Comparison of ENCODE assay signal across 12 cellular contexts in the genomic region with DNA sequence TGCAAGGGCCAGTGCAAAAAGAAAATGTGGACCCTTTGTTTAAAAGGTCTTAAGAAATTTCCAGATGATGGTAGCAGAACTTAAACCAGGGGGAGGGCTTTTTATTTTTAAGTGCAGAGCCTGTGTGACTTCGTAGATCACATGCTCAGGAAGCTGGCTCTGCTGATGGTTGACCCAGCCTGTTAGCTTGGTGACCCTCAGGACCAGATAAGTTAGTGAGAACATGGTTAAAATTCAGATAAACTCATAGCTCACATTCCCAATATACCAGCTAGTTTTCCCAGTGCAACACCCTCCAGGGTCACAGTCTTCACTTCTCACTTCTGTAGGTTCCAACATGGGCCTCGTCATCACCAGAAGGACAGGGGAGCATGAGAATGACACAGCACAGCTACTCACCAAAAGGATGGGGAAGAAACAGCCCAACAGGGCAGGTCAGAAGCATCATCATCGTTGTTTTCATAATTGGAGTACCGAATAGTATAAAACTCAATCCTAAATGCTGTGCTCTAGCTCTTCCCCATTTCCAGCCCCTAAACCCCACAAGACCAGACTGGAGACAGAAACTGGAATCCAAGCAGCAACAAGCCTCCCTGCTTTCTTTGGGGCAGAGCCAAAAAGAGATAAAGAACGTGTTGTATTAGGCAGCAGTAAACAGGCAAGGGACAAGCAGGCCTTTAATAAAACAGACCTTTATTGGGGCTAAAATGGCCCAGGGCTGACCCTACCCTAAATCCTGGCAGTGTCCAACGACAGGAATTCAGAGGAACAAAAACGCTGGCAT.
DNase-seq lines count a peak whose midpoint lies in the region; ATAC-seq and TF ChIP-seq lines count a peak whose summit lies in the region.
"Had no signal": no experiment of that assay in that cellular context is flagged by ENCODE, and none has a peak within 500 bp of the region (broad histone marks: within the 10 kb centered on the region; RNA-seq: fewer than 3 reads in every experiment).

No MANE protein-coding gene starts in this region.

- H3K36me3 Mint-ChIP-seq in activated CD8-positive, alpha-beta T cell treated with anti-CD3 and anti-CD28 coated beads for 36 hours (ENCODE audit: low read depth) = no peaks in the 10 kb centered on the region

- peak overlapping the region; percentile 13 for H3K27ac ChIP-seq in mesodermal cell (ENCODE audit: low read depth, low read length, severe bottlenecking)
- H3K27ac ChIP-seq in temporal lobe (ENCODE audit: low read depth, low read length) = peak overlapping the region; percentile 96
- H3K27ac ChIP-seq in transverse colon = peak overlapping the region in 1 of 4 donors; percentile 13

- intact Hi-C loops in transverse colon (cut with DNase I; ENCODE audit: low total_unique reads) = no loop called here
- intact Hi-C loops in activated CD8-positive, alpha-beta T cell treated with anti-CD3 and anti-CD28 coated beads for 36 hours (cut with micrococcal nuclease) = no loop called here

- H3K4me3 ChIP-seq in adipocyte (ENCODE audit: low read length) = peak overlapping the region; percentile 39
- H3K4me3 ChIP-seq in mesodermal cell (ENCODE audit: extremely low read depth, insufficient read depth, low read length, poor library complexity, severe bottlenecking) = no peak overlapping the region
- no peak overlapping the region for H3K4me3 ChIP-seq in transverse colon

- WGBS in mesodermal cell (ENCODE audit: insufficient coverage in 2 of 2), 2 experiments = 89 to 95% methylated on average over 7 of the region's 7 CpGs
- 40 to 56% methylated on average over 2 to 7 of the region's 7 CpGs for WGBS in transverse colon (ENCODE audit: low coverage in 1 of 2), 2 donors

- H3K9ac ChIP-seq in adipocyte (ENCODE audit: low read length) = peak overlapping the region; percentile 14

- no peak for TF ChIP-seq EP300 in transverse colon (IDR thresholded peaks at IDR 0.05; ENCODE audit: low read depth)

- H3K27me3 ChIP-seq in adipocyte (replicated peaks; ENCODE audit: control insufficient read depth, insufficient read depth, low read length) (no peaks in the 10 kb centered on the region), transverse colon (no peaks in the 10 kb centered on the region)

- H3K4me3 Mint-ChIP-seq in activated CD8-positive, alpha-beta T cell treated with anti-CD3 and anti-CD28 coated beads for 36 hours = no peak overlapping the region
- H3K4me3 Mint-ChIP-seq: B cell, endodermal cell had no signal

- TF ChIP-seq CTCF in transverse colon (IDR thresholded peaks at IDR 0.05) (no peak), omental fat pad (IDR thresholded peaks at IDR 0.05) (no peak)
- TF ChIP-seq CTCF in activated CD8-positive, alpha-beta T cell treated with anti-CD3 and anti-CD28 coated beads for 36 hours (IDR thresholded peaks at IDR 0.05) = no peak

- CTCF ChIA-PET in activated CD8-positive, alpha-beta T cell treated with anti-CD3 and anti-CD28 coated beads for 36 hours (lab: Charles Lee) = interaction anchor here (0.7 kb wide), 1 partner anchor 17 kb away, joined by 3 read pairs; no protein-coding TSS in a partner anchor

- H3K4me1 ChIP-seq in adipocyte (ENCODE audit: control insufficient read depth, insufficient read depth, low read length) = peaks cover 16% of the 10 kb centered on the region
- peaks cover 23% of the 10 kb centered on the region for H3K4me1 ChIP-seq in mesodermal cell (ENCODE audit: control insufficient read depth, insufficient read depth, low read length, poor library complexity, severe bottlenecking)
- H3K4me1 ChIP-seq in transverse colon = no peaks in the 10 kb centered on the region

- peaks cover 2% of the 10 kb centered on the region for H3K9me3 Mint-ChIP-seq in activated CD8-positive, alpha-beta T cell treated with anti-CD3 and anti-CD28 coated beads for 36 hours
- H3K9me3 Mint-ChIP-seq: endodermal cell had no signal

- H3K36me3 ChIP-seq in adipocyte (ENCODE audit: control insufficient read depth, insufficient read depth, low read length, severe bottlenecking) = no peaks in the 10 kb centered on the region
- no peaks in the 10 kb centered on the region for H3K36me3 ChIP-seq in mesodermal cell (ENCODE audit: control insufficient read depth, insufficient read depth, low read length)
- H3K36me3 ChIP-seq in transverse colon = no peaks in the 10 kb centered on the region

- H3K9me3 ChIP-seq in adipocyte (ENCODE audit: control insufficient read depth, low read length) (no peaks in the 10 kb centered on the region), mesodermal cell (ENCODE audit: control insufficient read depth, low read length) (no peaks in the 10 kb centered on the region), transverse colon (no peaks in the 10 kb centered on the region)

- ATAC-seq in omental fat pad (ENCODE audit: low FRiP score) (no peak), GM21786 (IDR thresholded peaks at IDR 0.05; ENCODE audit: unreplicated experiment) (no peak)
- no peak for ATAC-seq in activated CD8-positive, alpha-beta T cell treated with anti-CD3 and anti-CD28 coated beads for 36 hours

- POLR2A ChIA-PET in activated CD8-positive, alpha-beta T cell treated with anti-CD3 and anti-CD28 coated beads for 36 hours (lab: Charles Lee) = no interaction called here

- H3K4me1 Mint-ChIP-seq in activated CD8-positive, alpha-beta T cell treated with anti-CD3 and anti-CD28 coated beads for 36 hours (ENCODE audit: low read depth) = no peaks in the 10 kb centered on the region
- H3K4me1 Mint-ChIP-seq: endodermal cell had no signal

- TF ChIP-seq POLR2A in transverse colon (IDR thresholded peaks at IDR 0.05) = no peak

- peaks cover 4% of the 10 kb centered on the region for H3K27me3 Mint-ChIP-seq in activated CD8-positive, alpha-beta T cell treated with anti-CD3 and anti-CD28 coated beads for 36 hours

- DNase-seq in adipocyte (ENCODE audit: low read depth) (peak; percentile 43), fibroblast of the conjunctiva (ENCODE audit: low read depth) (peak; percentile 6), transverse colon (no peak), omental fat pad (ENCODE audit: low spot score) (no peak)
- DNase-seq in activated CD8-positive, alpha-beta T cell treated with anti-CD3 and anti-CD28 coated beads for 36 hours = no peak
- DNase-seq: endodermal cell; NCI-H2227 treated with DMSO at 0.1 percent for 48 hours; stimulated activated CD4-positive, alpha-beta T cell treated with anti-CD3 and anti-CD28 coated beads, Interleukin-15, amount 100 ng/mL, for 24 hours had no signal

- in situ Hi-C loops in transverse colon (cut with MboI; ENCODE audit: low pct_ligation_motif_present in 1 of 4, low pct_unique_long_range_greater_than_20kb in 1 of 4, low sequenced_read_pairs in 3 of 4) = no loop called here

- H3K27ac Mint-ChIP-seq in activated CD8-positive, alpha-beta T cell treated with anti-CD3 and anti-CD28 coated beads for 36 hours = no peak overlapping the region
- H3K27ac Mint-ChIP-seq: B cell, endodermal cell had no signal

Comparison
In these comparisons a context has a peak if more than half of its experiments do, and no peak if none do; other contexts are left out.
1. DNase-seq: peak in adipocyte (single experiment) and fibroblast of the conjunctiva (single experiment); none in transverse colon (single experiment), omental fat pad (single experiment) and activated CD8-positive, alpha-beta T cell treated with anti-CD3 and anti-CD28 coated beads for 36 hours (single experiment).